In genomic region chr1:20389551-20389950, GRCh38 we compare ENCODE assay signal across 30 cellular contexts.
"Had no signal": no experiment of that assay in that cellular context is flagged by ENCODE, and none has a peak within 500 bp of the region (broad histone marks: within the 10 kb centered on the region; RNA-seq: fewer than 3 reads in every experiment).

No MANE protein-coding gene starts in this region.

- ATAC-seq: heart left ventricle; left colon; left lung; mucosa of descending colon; naive thymus-derived CD4-positive, alpha-beta T cell; pancreas; right cardiac atrium; sciatic nerve; stimulated activated naive B cell treated with anti-CD40 and anti-IgM and Interleukin-4, amounts not matched to agents 10 μg/mL and 1 μg/mL and 100 μg/mL, for 72 hours; stimulated activated naive CD8-positive, alpha-beta T cell treated with anti-CD3 and anti-CD28 coated beads, Interleukin-15, Interleukin-2, amounts not matched to agents 100 U/mL and 50 U/mL, for 24 hours; upper lobe of right lung had no signal

- H3K36me3 ChIP-seq: heart left ventricle, left lung, pancreas, prostate gland, stomach, thoracic aorta, tibial artery, upper lobe of right lung, uterus had no signal

- DNase-seq: heart left ventricle; hypothalamus; immature natural killer cell; kidney; left colon; left lung; midbrain; mucosa of descending colon; naive thymus-derived CD4-positive, alpha-beta T cell; nucleus accumbens; pancreas; retina; right cardiac atrium; small intestine; stimulated activated CD4-positive, alpha-beta T cell treated with anti-CD3 and anti-CD28 coated beads, Interleukin-12 subunit alpha, Interleukin-12 subunit beta, amount 100 ng/mL, for 4 hours; stimulated activated CD4-positive, alpha-beta T cell treated with anti-CD3 and anti-CD28 coated beads, Interleukin-15, amount 100 ng/mL, for 24 hours; stimulated activated CD4-positive, alpha-beta T cell treated with anti-CD3 and anti-CD28 coated beads, Interleukin-2, amount 100 ng/mL, for 24 hours; stimulated activated CD4-positive, alpha-beta T cell treated with anti-CD3 and anti-CD28 coated beads, Interleukin-4, amount 100 ng/mL, for 1 hour; stimulated activated naive B cell treated with anti-CD40 and anti-IgM and Interleukin-4, amounts not matched to agents 10 μg/mL and 1 μg/mL and 100 μg/mL, for 72 hours; stimulated activated naive CD8-positive, alpha-beta T cell treated with anti-CD3 and anti-CD28 coated beads, Interleukin-15, Interleukin-2, amounts not matched to agents 100 U/mL and 50 U/mL, for 24 hours; stomach; trophoblast cell; upper lobe of right lung; uterus had no signal

- H3K27ac ChIP-seq: heart left ventricle, left lung, pancreas, prostate gland, stomach, thoracic aorta, tibial artery, upper lobe of right lung, uterus had no signal

- H3K27me3 ChIP-seq: pancreas, uterus had no signal

- H3K9me3 ChIP-seq: mucosa of descending colon, pancreas, prostate gland, thoracic aorta, upper lobe of right lung, uterus had no signal

- H3K4me3 ChIP-seq: heart left ventricle, left lung, mucosa of descending colon, pancreas, prostate gland, stomach, thoracic aorta, tibial artery, upper lobe of right lung, uterus had no signal

- H3K36me3 Mint-ChIP-seq: immature natural killer cell; stimulated activated naive B cell treated with anti-CD40 and anti-IgM and Interleukin-4, amounts not matched to agents 10 μg/mL and 1 μg/mL and 100 μg/mL, for 72 hours had no signal

- H3K27ac Mint-ChIP-seq: immature natural killer cell; memory B cell; naive thymus-derived CD4-positive, alpha-beta T cell; stimulated activated naive B cell treated with anti-CD40 and anti-IgM and Interleukin-4, amounts not matched to agents 10 μg/mL and 1 μg/mL and 100 μg/mL, for 72 hours had no signal

- H3K4me1 ChIP-seq: heart left ventricle, left lung, pancreas, prostate gland, stomach, tibial artery, upper lobe of right lung, uterus had no signal

- H3K4me3 Mint-ChIP-seq: immature natural killer cell; memory B cell; naive thymus-derived CD4-positive, alpha-beta T cell; neural crest cell; stimulated activated naive B cell treated with anti-CD40 and anti-IgM and Interleukin-4, amounts not matched to agents 10 μg/mL and 1 μg/mL and 100 μg/mL, for 72 hours had no signal

- H3K4me1 Mint-ChIP-seq: immature natural killer cell; naive thymus-derived CD4-positive, alpha-beta T cell had no signal
